13 cellular contexts compared by ENCODE assay signal in the genomic region with DNA sequence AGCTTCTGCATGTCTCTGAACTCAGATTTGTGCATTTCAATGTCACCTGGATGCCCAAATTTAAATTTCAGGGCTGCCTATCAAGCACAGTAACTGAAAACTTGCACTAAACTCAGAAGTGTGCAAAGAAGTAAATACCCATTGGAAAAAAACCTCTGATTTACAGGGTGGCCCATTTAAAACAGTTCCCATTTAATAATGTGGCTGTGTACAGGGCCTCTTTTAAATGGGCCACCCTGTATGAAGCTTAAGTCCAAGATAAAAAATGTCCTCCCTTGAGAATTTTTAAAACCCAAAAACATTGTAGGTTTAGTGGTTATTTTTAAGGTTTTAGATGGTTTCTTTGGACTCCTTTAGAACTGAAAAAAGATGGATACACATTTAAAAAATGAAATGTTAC.
"Had no signal": no experiment of that assay in that cellular context is flagged by ENCODE, and none has a peak within 500 bp of the region (broad histone marks: within the 10 kb centered on the region; RNA-seq: fewer than 3 reads in every experiment).

No MANE protein-coding gene starts in this region.

- H3K27ac ChIP-seq: colonic mucosa, coronary artery, dorsolateral prefrontal cortex, epithelial cell of prostate, esophagus muscularis mucosa, esophagus squamous epithelium, foreskin keratinocyte, gastrocnemius medialis, gastroesophageal sphincter, heart left ventricle, heart right ventricle had no signal

- H3K36me3 ChIP-seq: colonic mucosa, esophagus muscularis mucosa, esophagus squamous epithelium, gastrocnemius medialis, gastroesophageal sphincter, heart left ventricle, heart right ventricle had no signal

- H3K9me3 ChIP-seq: colonic mucosa, esophagus muscularis mucosa, esophagus squamous epithelium, gastrocnemius medialis, gastroesophageal sphincter, heart left ventricle, heart right ventricle had no signal

- ATAC-seq: effector memory CD8-positive, alpha-beta T cell; esophagus mucosa; foreskin keratinocyte; gastrocnemius medialis; gastroesophageal sphincter; heart left ventricle had no signal

- H3K4me1 ChIP-seq: colonic mucosa, esophagus muscularis mucosa, esophagus squamous epithelium, foreskin keratinocyte, gastrocnemius medialis, gastroesophageal sphincter, heart right ventricle had no signal

- H3K4me3 ChIP-seq: colonic mucosa, coronary artery, dorsolateral prefrontal cortex, esophagus muscularis mucosa, esophagus squamous epithelium, gastrocnemius medialis, gastroesophageal sphincter, heart left ventricle, heart right ventricle had no signal
